ENCODE assay signal across 2 cellular contexts in the genomic region with DNA sequence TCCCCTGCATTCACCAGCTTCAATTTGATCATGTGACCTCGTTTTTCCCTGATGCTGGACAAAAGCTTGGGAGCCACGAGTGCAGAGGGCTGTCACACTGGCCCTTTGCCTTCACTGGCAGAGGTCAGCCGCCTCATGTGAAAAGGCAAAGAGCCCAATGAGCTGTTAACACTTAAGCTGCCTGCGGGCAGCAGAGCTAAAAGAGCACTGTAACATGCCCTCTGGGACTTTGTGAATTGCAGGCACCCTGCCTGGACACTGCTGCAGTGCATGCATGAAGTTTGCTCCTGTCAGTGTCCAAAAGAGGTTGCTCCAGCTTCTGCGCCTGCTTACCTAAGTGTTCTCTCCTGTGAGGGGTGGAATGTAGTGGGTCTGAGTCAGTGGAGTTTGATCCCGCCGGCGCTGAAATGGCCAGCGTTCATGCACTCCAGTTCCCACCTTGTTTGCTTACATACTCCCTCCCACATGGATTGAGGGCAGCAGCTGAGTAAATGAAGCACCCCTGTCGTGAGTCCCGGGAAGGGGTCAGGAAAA.
A peak's percentile ranks its signal among the peaks of the same experiment; 100 is the strongest.
TF ChIP-seq lines count a peak whose summit lies in the region.

No MANE protein-coding gene starts in this region.

TF ChIP-seq in WTC11, 78 proteins besides CTCF, POLR2A, EP300 and RAD21:
- peak; percentile 24; the same call in 1 of the 2 replicates for TF ChIP-seq GABPB1 (CRISPR knock-in tag; IDR thresholded peaks at IDR 0.05)
- no peak for TF ChIP-seq ELF4 (CRISPR knock-in tag; IDR thresholded peaks at IDR 0.05; ENCODE audit: low read depth)

TF ChIP-seq in liver, 16 proteins besides CTCF, POLR2A, EP300 and RAD21:
- peak; percentile 4 to 40 for TF ChIP-seq HNF4A (conservative IDR thresholded peaks at IDR 0.05)
- no peak for TF ChIP-seq EGR1 (IDR thresholded peaks at IDR 0.05; ENCODE audit: low read depth in 2 of 2)
- peak; percentile 16 for TF ChIP-seq SP1 (IDR thresholded peaks at IDR 0.05)
